In the genomic region with DNA sequence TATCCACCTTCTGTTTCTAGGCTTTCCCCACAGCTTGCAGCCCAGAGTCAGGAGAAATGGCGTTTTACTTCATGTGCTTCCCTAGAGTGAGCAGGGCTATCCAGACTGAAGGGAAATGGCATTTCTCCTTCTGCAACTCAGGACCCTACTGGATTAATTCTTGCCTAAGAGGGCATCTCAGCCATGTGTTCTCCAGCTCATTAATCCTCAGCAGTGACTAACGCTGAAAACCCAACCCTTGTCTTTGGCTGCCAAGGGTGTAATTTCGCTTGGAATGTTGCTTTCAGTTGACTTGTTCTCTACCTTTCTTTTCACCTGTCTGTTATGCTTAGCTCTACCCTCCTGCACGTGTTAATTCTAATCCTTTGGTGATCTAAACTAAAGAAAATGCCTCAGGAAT, we compare ENCODE assay signal across 16 cellular contexts. TPM values are rescaled to one million over a fixed set of nuclear protein-coding genes. Genes with fewer than 3 reads are reported as not detected.
DNase-seq lines count a peak whose midpoint lies in the region; ATAC-seq and TF ChIP-seq lines count a peak whose summit lies in the region.
"Had no signal": no experiment of that assay in that cellular context is flagged by ENCODE, and none has a peak within 500 bp of the region (broad histone marks: within the 10 kb centered on the region; RNA-seq: fewer than 3 reads in every experiment).

No MANE protein-coding gene starts in this region.

- peaks cover 29% of the 10 kb centered on the region for H3K4me1 ChIP-seq in SJCRH30

- DNase-seq in AG10803 (ENCODE audit: low read depth) (peak; percentile 83), LoVo (ENCODE audit: low spot score) (peak; percentile 74), epithelial cell of prostate (ENCODE audit: low read depth, low spot score) (peak; percentile 79), mesothelial cell of epicardium (ENCODE audit: low spot score in 2 of 2, unreplicated experiment in 2 of 2) (no peak), COLO668 (lab: John Stamatoyannopoulos, UW; ENCODE audit: unreplicated experiment) (no peak), SJCRH30 (no peak)
- no peak for DNase-seq in activated naive CD8-positive, alpha-beta T cell treated with anti-CD3 and anti-CD28 coated beads for 36 hours
- DNase-seq: activated gamma-delta T cell treated with Interleukin-2 at 50 U/mL for 16 hours; AML-193; cerebellar nuclear complex; erythroblast; NCI-H2171; nephron progenitor cell; stimulated activated CD4-positive, alpha-beta T cell treated with anti-CD3 and anti-CD28 coated beads, Interleukin-15, amount 100 ng/mL, for 24 hours; T-helper 2 cell had no signal

- H3K27me3 Mint-ChIP-seq in mesothelial cell of epicardium (ENCODE audit: low read depth): no peaks in the 10 kb centered on the region
- H3K27me3 Mint-ChIP-seq in activated naive CD8-positive, alpha-beta T cell treated with anti-CD3 and anti-CD28 coated beads for 36 hours: peaks cover 7% of the 10 kb centered on the region

- no peaks in the 10 kb centered on the region for H3K36me3 ChIP-seq in SJCRH30

- H3K27ac Mint-ChIP-seq in mesothelial cell of epicardium: peak overlapping the region; percentile 88
- no peak overlapping the region for H3K27ac Mint-ChIP-seq in activated naive CD8-positive, alpha-beta T cell treated with anti-CD3 and anti-CD28 coated beads for 36 hours
- H3K27ac Mint-ChIP-seq: nephron progenitor cell had no signal

- H3K4me1 Mint-ChIP-seq in mesothelial cell of epicardium: peaks cover 82% of the 10 kb centered on the region
- H3K4me1 Mint-ChIP-seq in activated naive CD8-positive, alpha-beta T cell treated with anti-CD3 and anti-CD28 coated beads for 36 hours: peaks cover 36% of the 10 kb centered on the region

- no peak overlapping the region for H3K4me3 Mint-ChIP-seq in mesothelial cell of epicardium
- H3K4me3 Mint-ChIP-seq in activated naive CD8-positive, alpha-beta T cell treated with anti-CD3 and anti-CD28 coated beads for 36 hours: no peak overlapping the region
- H3K4me3 Mint-ChIP-seq: nephron progenitor cell had no signal

- no peak for TF ChIP-seq CTCF in AG10803 (conservative IDR thresholded peaks at IDR 0.05; ENCODE audit: low read length)
- no peak for TF ChIP-seq CTCF in mesothelial cell of epicardium (IDR thresholded peaks at IDR 0.05; ENCODE audit: unreplicated experiment)

- H3K27ac ChIP-seq in epithelial cell of prostate: peak overlapping the region; percentile 80
- no peak overlapping the region for H3K27ac ChIP-seq in SJCRH30

- H3K9me3 Mint-ChIP-seq in mesothelial cell of epicardium: no peaks in the 10 kb centered on the region
- H3K9me3 Mint-ChIP-seq in activated naive CD8-positive, alpha-beta T cell treated with anti-CD3 and anti-CD28 coated beads for 36 hours: no peaks in the 10 kb centered on the region
- H3K9me3 Mint-ChIP-seq: nephron progenitor cell had no signal

- H3K36me3 Mint-ChIP-seq in mesothelial cell of epicardium: no peaks in the 10 kb centered on the region
- H3K36me3 Mint-ChIP-seq in activated naive CD8-positive, alpha-beta T cell treated with anti-CD3 and anti-CD28 coated beads for 36 hours: no peaks in the 10 kb centered on the region

- ATAC-seq in HG03460 (IDR thresholded peaks at IDR 0.05; ENCODE audit: unreplicated experiment): no peak

- no peaks in the 10 kb centered on the region for H3K27me3 ChIP-seq in SJCRH30

- no peak overlapping the region for H3K4me3 ChIP-seq in AG10803 (ENCODE audit: low read length)
- no peak overlapping the region for H3K4me3 ChIP-seq in SJCRH30

- H3K9me3 ChIP-seq in SJCRH30 (replicated peaks): no peaks in the 10 kb centered on the region

RNA-seq across cellular contexts. Expression of gene EMP1, which starts 21.0 kb away (rescaled TPM):
- total RNA-seq in mesothelial cell of epicardium: 16.3 to 19.0 TPM (median 16.5 TPM) in 3 replicates
- 1 to 10 TPM; 3.2 to 4.4 TPM for total RNA-seq in activated naive CD8-positive, alpha-beta T cell treated with anti-CD3 and anti-CD28 coated beads for 36 hours
- 3.4 and 7.5 TPM in 2 replicates for total RNA-seq in SJCRH30 (2014; rRNA removed; shearing (Covaris generic))

Comparison
In these comparisons a context has a peak if more than half of its experiments do, and no peak if none do; other contexts are left out.
1. DNase-seq: peak in AG10803 (single experiment), LoVo (single experiment) and epithelial cell of prostate (single experiment); none in mesothelial cell of epicardium (0 of 2), activated naive CD8-positive, alpha-beta T cell treated with anti-CD3 and anti-CD28 coated beads for 36 hours (single experiment), COLO668 (single experiment) and SJCRH30 (0 of 2).